8 cellular contexts compared by ENCODE assay signal in the genomic region with DNA sequence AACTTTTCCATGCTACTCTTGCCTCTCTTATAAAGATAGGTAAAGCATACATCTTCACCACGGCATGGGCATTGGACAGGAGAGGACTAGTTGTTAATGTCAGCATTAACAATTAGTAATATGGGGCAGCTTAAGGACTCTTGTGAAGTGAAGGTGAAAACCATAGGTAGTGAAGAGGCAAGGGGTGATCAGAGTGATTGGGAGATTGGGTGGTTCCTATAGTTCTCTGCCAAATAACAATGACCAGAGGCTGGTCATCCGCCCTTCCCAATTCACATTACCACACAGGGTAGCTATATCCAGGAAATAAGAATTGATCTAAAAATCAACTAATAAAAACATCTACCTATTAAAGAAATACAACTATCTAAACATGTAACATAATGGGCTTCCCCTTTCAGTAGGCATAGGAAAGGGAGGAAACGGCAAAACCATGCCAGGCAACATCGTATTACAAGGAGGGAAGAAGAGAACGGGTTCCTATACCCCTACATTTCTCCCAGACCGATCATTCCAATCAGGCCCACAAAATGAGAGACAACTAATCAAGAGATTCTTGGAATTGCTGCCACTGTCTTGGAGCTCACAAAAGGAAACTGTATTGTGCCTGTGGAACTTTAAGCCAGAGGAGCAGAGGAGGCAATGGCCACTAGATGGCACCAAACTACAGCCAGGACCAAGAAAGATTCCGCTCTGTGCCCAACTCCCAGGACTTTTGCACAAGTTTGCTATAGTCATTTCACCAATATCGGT.
A peak's percentile ranks its signal among the peaks of the same experiment; 100 is the strongest.
DNase-seq lines count a peak whose midpoint lies in the region; ATAC-seq and TF ChIP-seq lines count a peak whose summit lies in the region.

No MANE protein-coding gene starts in this region.

- H3K27me3 ChIP-seq in Panc1 (ENCODE audit: control insufficient read depth, insufficient read depth, low read length): no peaks in the 10 kb centered on the region

- no peaks in the 10 kb centered on the region for H3K36me3 ChIP-seq in Panc1 (ENCODE audit: control insufficient read depth, insufficient read depth, low read length)

- H3K9me3 ChIP-seq in Panc1 (ENCODE audit: control insufficient read depth, insufficient read depth, low read depth, low read length): no peaks in the 10 kb centered on the region

- no peak overlapping the region for H3K27ac Mint-ChIP-seq in activated T-cell treated with anti-CD3 and anti-CD28 coated beads, Interleukin-2, amount 50 U/mL, for 72 hours

- H3K36me3 Mint-ChIP-seq in activated T-cell treated with anti-CD3 and anti-CD28 coated beads, Interleukin-2, amount 50 U/mL, for 72 hours (ENCODE audit: insufficient read depth in 2 of 2): no peaks in the 10 kb centered on the region

- 0 out of 2 replicates have a peak, but pooled peaks cover 8% of the 10 kb centered on the region for H3K4me1 ChIP-seq in Panc1 (ENCODE audit: control insufficient read depth, insufficient read depth, low read length)

- H3K4me3 ChIP-seq in Panc1 (ENCODE audit: low read depth in 2 of 2, low read length in 2 of 2): no peak overlapping the region

- H3K9me3 Mint-ChIP-seq in activated T-cell treated with anti-CD3 and anti-CD28 coated beads, Interleukin-2, amount 50 U/mL, for 72 hours: no peaks in the 10 kb centered on the region

- POLR2A ChIA-PET in Panc1 (lab: Charles Lee): no interaction called here

- H3K27me3 Mint-ChIP-seq in activated T-cell treated with anti-CD3 and anti-CD28 coated beads, Interleukin-2, amount 50 U/mL, for 72 hours (ENCODE audit: low read depth): no peaks in the 10 kb centered on the region

- peak overlapping the region; percentile 10 to 39 for H3K4me3 Mint-ChIP-seq in activated T-cell treated with anti-CD3 and anti-CD28 coated beads, Interleukin-2, amount 50 U/mL, for 72 hours

- no TSS peak for BruUV-seq in Panc1 (replicated peaks; lab: Mats Ljungman, UMichigan)

- ATAC-seq in GM21423 (IDR thresholded peaks at IDR 0.05; ENCODE audit: unreplicated experiment): peak; percentile 92
- peak; percentile 100 for ATAC-seq in Panc1
- ATAC-seq in activated T-cell treated with anti-CD3 and anti-CD28 coated beads, Interleukin-2, amount 50 U/mL, for 72 hours (replicated peaks in 1 of 2): peak; percentile 71 to 94

- H3K27ac ChIP-seq in Panc1 (ENCODE audit: low read length): no peak overlapping the region; the same call in 1 of the 2 replicates

- DNase-seq in DMS53 (lab: John Stamatoyannopoulos, UW) (peak; percentile 83), HT-29 (ENCODE audit: low spot score) (peak; percentile 92), Panc1 (ENCODE audit: low read depth, low spot score) (peak; percentile 72), fibroblast of peridontal ligament (ENCODE audit: extremely low read depth) (peak; percentile 92), non-pigmented ciliary epithelial cell (ENCODE audit: low read depth) (peak; percentile 46), superior temporal gyrus (ENCODE audit: extremely low spot score) (peak; percentile 94)
- peak; percentile 59 to 66 for DNase-seq in activated T-cell treated with anti-CD3 and anti-CD28 coated beads, Interleukin-2, amount 50 U/mL, for 72 hours

- in situ Hi-C loops in Panc1 (cut with HindIII; ENCODE audit: low pct_unique_long_range_greater_than_20kb, low sequenced_read_pairs): no loop called here

- CTCF ChIA-PET in Panc1 (lab: Charles Lee): interaction anchor here (0.6 to 1.8 kb wide), 8 partner anchors 12 to 248 kb away, joined by 3 to 14 read pairs (median 3); no protein-coding TSS in a partner anchor

- intact Hi-C loops in Panc1 (cut with micrococcal nuclease; ENCODE audit: unreplicated experiment): loop anchor here (2.0 kb wide), 1 partner anchor 85 kb away; no protein-coding TSS in a partner anchor

- peaks cover 13% of the 10 kb centered on the region for H3K4me1 Mint-ChIP-seq in activated T-cell treated with anti-CD3 and anti-CD28 coated beads, Interleukin-2, amount 50 U/mL, for 72 hours (ENCODE audit: low read depth)

- peak; percentile 96 for TF ChIP-seq CTCF in Panc1 (IDR thresholded peaks at IDR 0.05)
